ENCODE assay signal across 16 cellular contexts in genomic region chr9:118209343-118209742, GRCh38.
"Had no signal": no experiment of that assay in that cellular context is flagged by ENCODE, and none has a peak within 500 bp of the region (broad histone marks: within the 10 kb centered on the region; RNA-seq: fewer than 3 reads in every experiment).

No MANE protein-coding gene starts in this region.

- DNase-seq: activated CD4-positive, alpha-beta T cell treated with anti-CD3 and anti-CD28 coated beads, Interleukin-2, amount 50 U/mL, for 4 hours; activated gamma-delta T cell treated with Interleukin-2 at 50 U/mL for 16 hours; adrenal gland; dermis blood vessel endothelial cell; effector memory CD4-positive, alpha-beta T cell; esophagus squamous epithelium; heart right ventricle; left lung; mesendoderm; natural killer cell; stimulated activated CD4-positive, alpha-beta T cell treated with anti-CD3 and anti-CD28 coated beads, Interleukin-4, amount 100 ng/mL, for 24 hours; testis; upper lobe of left lung had no signal

- ATAC-seq: activated naive CD4-positive, alpha-beta T cell treated with anti-CD3 and anti-CD28 coated beads, Interleukin-2, amount 50 U/mL, for 72 hours; heart right ventricle; left lung; natural killer cell; sciatic nerve; stimulated activated effector memory CD8-positive, alpha-beta T cell treated with anti-CD3 and anti-CD28 coated beads, Interleukin-12 subunit alpha, Interleukin-12 subunit beta, amount 100 ng/mL, for 72 hours had no signal
